In genomic region chr7:137351941-137352340, GRCh38 we compare ENCODE assay signal across 25 cellular contexts. TPM values are rescaled to one million over a fixed set of nuclear protein-coding genes. Genes with fewer than 3 reads are reported as not detected.
DNase-seq lines count a peak whose midpoint lies in the region; ATAC-seq and TF ChIP-seq lines count a peak whose summit lies in the region.
"Had no signal": no experiment of that assay in that cellular context is flagged by ENCODE, and none has a peak within 500 bp of the region (broad histone marks: within the 10 kb centered on the region; RNA-seq: fewer than 3 reads in every experiment).

No MANE protein-coding gene starts in this region.

- H3K79me2 ChIP-seq in Karpas-422 (ENCODE audit: low read length), result no peaks in the 10 kb centered on the region

- H3K27ac ChIP-seq in Karpas-422 (ENCODE audit: low read length) (no peak overlapping the region), sigmoid colon (peak overlapping the region in 3 of 4 donors; percentile 18 to 46 (median 41))
- H3K27ac ChIP-seq: A549; BLaER1 treated with 17β-estradiol and CSF1 and Interleukin-3, amounts not matched to agents 10 nM and 100 nM had no signal

- intact Hi-C loops in sigmoid colon (cut with DNase I), result no loop called here

- no peak for TF ChIP-seq POLR2A in sigmoid colon (IDR thresholded peaks at IDR 0.05)

- H2AFZ ChIP-seq in Karpas-422 (ENCODE audit: low read length), result peak overlapping the region; percentile 18; the same call in 1 of the 2 replicates

- H3K9ac ChIP-seq in Karpas-422 (ENCODE audit: low read length), result no peak overlapping the region
- H3K9ac ChIP-seq: BLaER1 treated with 17β-estradiol and CSF1 and Interleukin-3, amounts not matched to agents 10 nM and 100 nM had no signal

- 23 to 54% methylated on average over 2 of the region's 2 CpGs for WGBS in sigmoid colon, 2 donors

- peak overlapping the region; percentile 13 for H3K27ac Mint-ChIP-seq in mesothelial cell of epicardium
- H3K27ac Mint-ChIP-seq: CD14-positive monocyte; CD4-positive, alpha-beta T cell; CD8-positive, alpha-beta memory T cell had no signal

- H3K36me3 Mint-ChIP-seq in mesothelial cell of epicardium, result peaks cover 5% of the 10 kb centered on the region
- H3K36me3 Mint-ChIP-seq: CD14-positive monocyte; CD8-positive, alpha-beta memory T cell had no signal

- H3K4me2 ChIP-seq in Karpas-422 (ENCODE audit: low read depth, low read length, poor library complexity, severe bottlenecking), result no peak overlapping the region
- H3K4me2 ChIP-seq: A549; BLaER1 treated with 17β-estradiol and CSF1 and Interleukin-3, amounts not matched to agents 10 nM and 100 nM had no signal

- DNase-seq in NCI-H2029 treated with DMSO at 0.1 percent for 48 hours (lab: John Stamatoyannopoulos, UW), result peak; percentile 31
- DNase-seq in NCI-H2029 (lab: John Stamatoyannopoulos, UW), result no peak
- no peak for DNase-seq in Karpas-422
- DNase-seq in mesothelial cell of epicardium (ENCODE audit: low spot score in 2 of 2, unreplicated experiment in 2 of 2), result no peak
- DNase-seq in sigmoid colon, result no peak
- no peak for DNase-seq in putamen (ENCODE audit: low spot score)
- DNase-seq in nucleus accumbens (lab: John Stamatoyannopoulos, UW), result no peak
- DNase-seq: 8988T; ACHN; AML-193; BE2C; CD4-positive, alpha-beta T cell; CD8-positive, alpha-beta memory T cell; DMS 273 treated with DMSO at 0.1 percent for 48 hours; DMS79; EL; GDM1; GOT3; H7; HCEC 1CT had no signal

- no peaks in the 10 kb centered on the region for H4K20me1 ChIP-seq in Karpas-422 (ENCODE audit: insufficient read depth, low read depth, low read length)
- H4K20me1 ChIP-seq: BLaER1 treated with 17β-estradiol and CSF1 and Interleukin-3, amounts not matched to agents 10 nM and 100 nM had no signal

- H3K9me2 ChIP-seq in Karpas-422 (replicated peaks; ENCODE audit: insufficient read depth, low read length), result no peaks in the 10 kb centered on the region

- no peaks in the 10 kb centered on the region for H3K4me1 ChIP-seq in Karpas-422 (ENCODE audit: low read length)
- H3K4me1 ChIP-seq in sigmoid colon, result peaks cover 0 to 39% (median 25%) of the 10 kb centered on the region in 4 donors
- H3K4me1 ChIP-seq: A549; BE2C; BLaER1 treated with 17β-estradiol and CSF1 and Interleukin-3, amounts not matched to agents 10 nM and 100 nM had no signal

- peaks cover 13% of the 10 kb centered on the region for H3K9me3 Mint-ChIP-seq in mesothelial cell of epicardium

- H3K36me3 ChIP-seq in Karpas-422 (ENCODE audit: insufficient read depth, low read length) (no peaks in the 10 kb centered on the region), sigmoid colon (no peaks in the 10 kb centered on the region)
- H3K36me3 ChIP-seq: BE2C; BLaER1 treated with 17β-estradiol and CSF1 and Interleukin-3, amounts not matched to agents 10 nM and 100 nM had no signal

- H3K27me3 ChIP-seq in Karpas-422 (ENCODE audit: low read length) (no peaks in the 10 kb centered on the region; the same call in 1 of the 2 replicates), sigmoid colon (no peaks in the 10 kb centered on the region)
- H3K27me3 ChIP-seq: BE2C; BLaER1 treated with 17β-estradiol and CSF1 and Interleukin-3, amounts not matched to agents 10 nM and 100 nM had no signal

- no peaks in the 10 kb centered on the region for H3K27me3 Mint-ChIP-seq in mesothelial cell of epicardium (ENCODE audit: low read depth)
- H3K27me3 Mint-ChIP-seq: CD4-positive, alpha-beta T cell; CD8-positive, alpha-beta memory T cell had no signal

- no peak for ATAC-seq in GM19324 (IDR thresholded peaks at IDR 0.05; ENCODE audit: low FRiP score, unreplicated experiment)
- ATAC-seq: A549, GM12878 had no signal

- H3K4me3 Mint-ChIP-seq in mesothelial cell of epicardium, result no peak overlapping the region
- H3K4me3 Mint-ChIP-seq: CD14-positive monocyte; CD4-positive, alpha-beta T cell; CD8-positive, alpha-beta memory T cell had no signal

- H3K4me3 ChIP-seq in Karpas-422 (ENCODE audit: low read length), result no peak overlapping the region
- no peak overlapping the region for H3K4me3 ChIP-seq in sigmoid colon
- H3K4me3 ChIP-seq: A549; BLaER1 treated with 17β-estradiol and CSF1 and Interleukin-3, amounts not matched to agents 10 nM and 100 nM; GM12878 had no signal

- H3K9me3 ChIP-seq in Karpas-422 (ENCODE audit: low read length) (no peaks in the 10 kb centered on the region), sigmoid colon (no peaks in the 10 kb centered on the region)
- H3K9me3 ChIP-seq: A549, BE2C had no signal

- H3K4me1 Mint-ChIP-seq in mesothelial cell of epicardium, result peaks cover 27% of the 10 kb centered on the region
- H3K4me1 Mint-ChIP-seq: CD14-positive monocyte; CD8-positive, alpha-beta memory T cell had no signal

- TF ChIP-seq CTCF in mesothelial cell of epicardium (IDR thresholded peaks at IDR 0.05; ENCODE audit: unreplicated experiment) (no peak), sigmoid colon (IDR thresholded peaks at IDR 0.05) (no peak)

- TF ChIP-seq EP300 in sigmoid colon (IDR thresholded peaks at IDR 0.05), result no peak

RNA-seq across cellular contexts. Expression of gene PTN, which starts 8.4 kb away (rescaled TPM):
- total RNA-seq in Karpas-422 (2014; rRNA removed; shearing (Covaris generic); ENCODE audit: low replicate concordance), result 0.47 TPM in 1 of 2 replicates, not detected in the other
- 145 to 179 TPM (median 164 TPM) in 3 replicates for total RNA-seq in mesothelial cell of epicardium
- 10 to 100 TPM; 31.0 to 52.3 (median 41.3) TPM for total RNA-seq in sigmoid colon
- 1 to 10 TPM in 2 of 3 donors, not detected in 1; 4.4 to 5.4 TPM for polyA plus RNA-seq in sigmoid colon
- total RNA-seq: CD4-positive, alpha-beta T cell; CD8-positive, alpha-beta memory T cell; GM12878 had no signal
- polyA plus RNA-seq: A549; CD14-positive monocyte; CD8-positive, alpha-beta memory T cell had no signal

Comparison
In these comparisons a context has a peak if more than half of its experiments do, and no peak if none do; other contexts are left out.
1. RNA of gene PTN, which starts 8.4 kb away (total RNA-seq): 145 to 179 TPM in mesothelial cell of epicardium and 31.0 to 52.3 TPM in sigmoid colon; 0.47 TPM in Karpas-422; every median in the first group is over 10 times any median in the second.